Comparison of ENCODE assay signal across 22 cellular contexts in genomic region chr13:107715496-107715895, GRCh38.
"Had no signal": no experiment of that assay in that cellular context is flagged by ENCODE, and none has a peak within 500 bp of the region (broad histone marks: within the 10 kb centered on the region; RNA-seq: fewer than 3 reads in every experiment).

No MANE protein-coding gene starts in this region.

- DNase-seq: cortex of kidney; effector memory CD8-positive, alpha-beta T cell; erythroblast; esophagus squamous epithelium; foreskin melanocyte; glutamatergic neuron; heart right ventricle; hippocampal formation; left cardiac atrium; left lung; mesenchymal stem cell; mucosa of descending colon; naive B cell; sigmoid colon; stimulated activated CD4-positive, alpha-beta T cell treated with anti-CD3 and anti-CD28 coated beads, Interleukin-2, amount 100 ng/mL, for 24 hours; stimulated activated CD4-positive, alpha-beta T cell treated with anti-CD3 and anti-CD28 coated beads, Interleukin-4, amount 100 ng/mL, for 24 hours; stimulated activated naive CD4-positive, alpha-beta T cell treated with Interleukin-2 at 50 U/mL for 16 hours; stomach; testis; tibial artery had no signal

- ATAC-seq: effector memory CD8-positive, alpha-beta T cell; heart right ventricle; left cardiac atrium; left lung; mucosa of descending colon; natural killer cell treated with Interleukin-12 subunit alpha and Interleukin-12 subunit beta and Interleukin-15 and Interleukin-18, amount 100 ng/mL, for 72 hours; stimulated activated effector memory CD8-positive, alpha-beta T cell treated with anti-CD3 and anti-CD28 coated beads, Interleukin-12 subunit alpha, Interleukin-12 subunit beta, amount 100 ng/mL, for 72 hours had no signal
